Comparison of ENCODE assay signal across 9 cellular contexts in the genomic region with DNA sequence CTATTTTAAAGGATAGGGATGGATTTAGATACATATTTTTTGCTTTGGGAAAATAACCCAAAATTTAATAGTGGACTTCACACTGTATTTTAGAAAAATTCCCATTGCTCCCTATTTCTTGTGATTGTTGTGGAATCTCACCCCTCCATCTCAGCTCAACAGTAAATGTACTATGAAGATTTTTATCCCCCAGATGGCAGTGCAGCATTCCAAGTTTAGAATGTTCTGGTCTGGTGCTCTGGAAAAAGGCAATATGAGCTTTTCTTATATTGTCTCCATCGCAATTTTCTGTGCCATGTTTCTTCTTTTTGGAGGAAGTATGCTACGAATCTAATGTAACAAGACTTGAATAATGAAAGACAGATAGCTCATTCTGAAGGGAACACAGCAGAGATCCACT.
DNase-seq lines count a peak whose midpoint lies in the region; ATAC-seq and TF ChIP-seq lines count a peak whose summit lies in the region.
"Had no signal": no experiment of that assay in that cellular context is flagged by ENCODE, and none has a peak within 500 bp of the region (broad histone marks: within the 10 kb centered on the region; RNA-seq: fewer than 3 reads in every experiment).

No MANE protein-coding gene starts in this region.

- H3F3A ChIP-seq in SK-N-SH (replicated peaks; ENCODE audit: insufficient read depth), result no peaks in the 10 kb centered on the region

- H3K79me2 ChIP-seq in SK-N-SH (ENCODE audit: insufficient read depth), result no peaks in the 10 kb centered on the region

- H3K27ac ChIP-seq in SK-N-SH (ENCODE audit: low read depth in 2 of 2, low read length in 1 of 2) (peak overlapping the region in 1 of 2 experiments; percentile 47; a peak in 1 of 4 replicates), spleen (no peak overlapping the region), gastroesophageal sphincter (no peak overlapping the region)

- no peak overlapping the region for H3K4me3 ChIP-seq in SK-N-SH (ENCODE audit: low read depth in 2 of 2, low read length in 1 of 2)
- H3K4me3 ChIP-seq in spleen, result no peak overlapping the region
- H3K4me3 ChIP-seq in gastroesophageal sphincter, result no peak overlapping the region

- TF ChIP-seq POLR2A in spleen (IDR thresholded peaks at IDR 0.05) (no peak), gastroesophageal sphincter (IDR thresholded peaks at IDR 0.05) (no peak)

- H4K20me1 ChIP-seq in SK-N-SH (ENCODE audit: insufficient read depth), result no peaks in the 10 kb centered on the region

- no peaks in the 10 kb centered on the region for H3K36me3 Mint-ChIP-seq in activated CD4-positive, alpha-beta T cell treated with anti-CD3 and anti-CD28 coated beads for 36 hours (ENCODE audit: low read depth)
- H3K36me3 Mint-ChIP-seq: activated naive CD8-positive, alpha-beta T cell treated with anti-CD3 and anti-CD28 coated beads, Interleukin-2, amount 10 ng/mL, durations not matched to agents 7 days and 5 days had no signal

- no peak for TF ChIP-seq EP300 in SK-N-SH (IDR thresholded peaks at IDR 0.05; ENCODE audit: borderline replicate concordance in 1 of 2, low read depth in 1 of 2, low read length in 1 of 2)
- TF ChIP-seq EP300 in gastroesophageal sphincter (IDR thresholded peaks at IDR 0.05), result no peak

- H3K27me3 ChIP-seq in SK-N-SH (ENCODE audit: insufficient read depth) (no peaks in the 10 kb centered on the region), spleen (replicated peaks in 1 of 7) (no peaks in the 10 kb centered on the region), gastroesophageal sphincter (no peaks in the 10 kb centered on the region)

- no peaks in the 10 kb centered on the region for H3K4me1 Mint-ChIP-seq in activated CD4-positive, alpha-beta T cell treated with anti-CD3 and anti-CD28 coated beads for 36 hours
- H3K4me1 Mint-ChIP-seq: activated naive CD8-positive, alpha-beta T cell treated with anti-CD3 and anti-CD28 coated beads, Interleukin-2, amount 10 ng/mL, durations not matched to agents 7 days and 5 days had no signal

- ATAC-seq in activated CD4-positive, alpha-beta T cell treated with anti-CD3 and anti-CD28 coated beads for 36 hours, result no peak
- ATAC-seq in gastroesophageal sphincter, result no peak

- TF ChIP-seq RAD21 in SK-N-SH (IDR thresholded peaks at IDR 0.05; ENCODE audit: low read length), result peak; percentile 76

- no peaks in the 10 kb centered on the region for H3K36me3 ChIP-seq in SK-N-SH (replicated peaks in 1 of 2; ENCODE audit: control insufficient read depth in 1 of 2, insufficient read depth in 2 of 2, low read length in 1 of 2)
- H3K36me3 ChIP-seq in spleen, result no peaks in the 10 kb centered on the region
- no peaks in the 10 kb centered on the region for H3K36me3 ChIP-seq in gastroesophageal sphincter

- TF ChIP-seq CTCF in SK-N-SH (IDR thresholded peaks at IDR 0.05) (peak; percentile 59), spleen (IDR thresholded peaks at IDR 0.05 in 8 of 11, conservative IDR thresholded peaks at IDR 0.05 in 3 of 11) (no peak), gastroesophageal sphincter (IDR thresholded peaks at IDR 0.05) (peak in 1 of 4 experiments; percentile 24)

- H3K27ac Mint-ChIP-seq in activated CD4-positive, alpha-beta T cell treated with anti-CD3 and anti-CD28 coated beads for 36 hours, result no peak overlapping the region
- H3K27ac Mint-ChIP-seq: activated naive CD8-positive, alpha-beta T cell treated with anti-CD3 and anti-CD28 coated beads, Interleukin-2, amount 10 ng/mL, durations not matched to agents 7 days and 5 days had no signal

- no peak overlapping the region for H2AFZ ChIP-seq in SK-N-SH (ENCODE audit: low read depth)

- H3K9me3 ChIP-seq in SK-N-SH, result no peaks in the 10 kb centered on the region
- no peaks in the 10 kb centered on the region for H3K9me3 ChIP-seq in spleen
- H3K9me3 ChIP-seq in gastroesophageal sphincter, result no peaks in the 10 kb centered on the region

- no peak overlapping the region for H3K9ac ChIP-seq in SK-N-SH

- POLR2A ChIA-PET in SK-N-SH (lab: Yijun Ruan, JAX), result interaction anchor here (0.5 to 1.5 kb wide), 2 partner anchors 15 to 473 kb away, joined by 3 read pairs; no protein-coding TSS in a partner anchor
- POLR2A ChIA-PET in activated CD4-positive, alpha-beta T cell treated with anti-CD3 and anti-CD28 coated beads for 36 hours (lab: Charles Lee), result no interaction called here

- CTCF ChIA-PET in SK-N-SH (lab: Yijun Ruan, JAX), result interaction anchor here (0.6 to 2.1 kb wide), 27 partner anchors 9 to 1350 kb away, joined by 3 to 13 read pairs (median 4); a partner anchor contains a TSS
- CTCF ChIA-PET in activated CD4-positive, alpha-beta T cell treated with anti-CD3 and anti-CD28 coated beads for 36 hours (lab: Charles Lee), result no interaction called here

- H3K9me3 Mint-ChIP-seq in activated CD4-positive, alpha-beta T cell treated with anti-CD3 and anti-CD28 coated beads for 36 hours (ENCODE audit: low read depth), result no peaks in the 10 kb centered on the region

- DNase-seq in AG20443 (ENCODE audit: low spot score) (peak; percentile 12), Kasumi-1 (lab: John Stamatoyannopoulos, UW) (peak; percentile 24 to 47), SK-N-SH (peak; percentile 5), iris pigment epithelial cell (ENCODE audit: low read depth) (peak; percentile 26), spleen (no peak), DMS79 treated with DMSO at 0.1 percent for 48 hours (lab: John Stamatoyannopoulos, UW) (no peak)
- DNase-seq in activated CD4-positive, alpha-beta T cell treated with anti-CD3 and anti-CD28 coated beads for 36 hours, result no peak
- DNase-seq: activated naive CD8-positive, alpha-beta T cell treated with anti-CD3 and anti-CD28 coated beads, Interleukin-2, amount 10 ng/mL, durations not matched to agents 7 days and 5 days had no signal

- H3K4me1 ChIP-seq in SK-N-SH (ENCODE audit: control insufficient read depth in 1 of 2, insufficient read depth in 2 of 2, low read depth in 1 of 2, low read length in 1 of 2), result no peaks in the 10 kb centered on the region; a peak in 3 of 4 replicates
- no peaks in the 10 kb centered on the region for H3K4me1 ChIP-seq in spleen
- H3K4me1 ChIP-seq in gastroesophageal sphincter, result no peaks in the 10 kb centered on the region

- 23% methylated on average over 2 of the region's 2 CpGs for WGBS in SK-N-SH (ENCODE audit: low lambda C conversion rate)
- WGBS in spleen, 5 donors, result 27 to 46% (median 39%) methylated on average over 2 of the region's 2 CpGs
- WGBS in gastroesophageal sphincter (ENCODE audit: low coverage in 1 of 2), 2 donors, result 15 to 28% methylated on average over 2 of the region's 2 CpGs

- no peak overlapping the region for H3K4me3 Mint-ChIP-seq in activated CD4-positive, alpha-beta T cell treated with anti-CD3 and anti-CD28 coated beads for 36 hours
- H3K4me3 Mint-ChIP-seq: activated naive CD8-positive, alpha-beta T cell treated with anti-CD3 and anti-CD28 coated beads, Interleukin-2, amount 10 ng/mL, durations not matched to agents 7 days and 5 days had no signal

- no peak overlapping the region for H3K4me2 ChIP-seq in SK-N-SH

- H3K27me3 Mint-ChIP-seq in activated CD4-positive, alpha-beta T cell treated with anti-CD3 and anti-CD28 coated beads for 36 hours, result no peaks in the 10 kb centered on the region
- H3K27me3 Mint-ChIP-seq: activated naive CD8-positive, alpha-beta T cell treated with anti-CD3 and anti-CD28 coated beads, Interleukin-2, amount 10 ng/mL, durations not matched to agents 7 days and 5 days had no signal

- H3K9me2 ChIP-seq in SK-N-SH, result no peaks in the 10 kb centered on the region

- intact Hi-C loops in spleen (cut with DNase I; ENCODE audit: low total_unique reads), result no loop called here
- intact Hi-C loops in activated CD4-positive, alpha-beta T cell treated with anti-CD3 and anti-CD28 coated beads for 36 hours (cut with DNase I, micrococcal nuclease), result no loop called here

TF ChIP-seq in SK-N-SH, 30 proteins besides CTCF, POLR2A, EP300 and RAD21:
- TF ChIP-seq, protein P1, sequence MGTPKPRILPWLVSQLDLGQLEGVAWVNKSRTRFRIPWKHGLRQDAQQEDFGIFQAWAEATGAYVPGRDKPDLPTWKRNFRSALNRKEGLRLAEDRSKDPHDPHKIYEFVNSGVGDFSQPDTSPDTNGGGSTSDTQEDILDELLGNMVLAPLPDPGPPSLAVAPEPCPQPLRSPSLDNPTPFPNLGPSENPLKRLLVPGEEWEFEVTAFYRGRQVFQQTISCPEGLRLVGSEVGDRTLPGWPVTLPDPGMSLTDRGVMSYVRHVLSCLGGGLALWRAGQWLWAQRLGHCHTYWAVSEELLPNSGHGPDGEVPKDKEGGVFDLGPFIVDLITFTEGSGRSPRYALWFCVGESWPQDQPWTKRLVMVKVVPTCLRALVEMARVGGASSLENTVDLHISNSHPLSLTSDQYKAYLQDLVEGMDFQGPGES (IDR thresholded peaks at IDR 0.05; ENCODE audit: low read depth, low read length), result no peak
- TF ChIP-seq TCF12 (IDR thresholded peaks at IDR 0.05) (no peak), SMC3 (IDR thresholded peaks at IDR 0.05; ENCODE audit: low read depth, low read length) (peak; percentile 62)

Comparison
In these comparisons a context has a peak if more than half of its experiments do, and no peak if none do; other contexts are left out.
1. DNase-seq: peak in AG20443 (single experiment), Kasumi-1 (2 of 2), SK-N-SH (single experiment) and iris pigment epithelial cell (single experiment); none in spleen (single experiment), activated CD4-positive, alpha-beta T cell treated with anti-CD3 and anti-CD28 coated beads for 36 hours (single experiment) and DMS79 treated with DMSO at 0.1 percent for 48 hours (single experiment).